Comparison of ENCODE assay signal across 8 cellular contexts in genomic region chr2:130798472-130799221, GRCh38. TPM values are rescaled to one million over a fixed set of nuclear protein-coding genes. Genes with fewer than 3 reads are reported as not detected.
A peak's percentile ranks its signal among the peaks of the same experiment; 100 is the strongest.
DNase-seq lines count a peak whose midpoint lies in the region; ATAC-seq, FAIRE-seq and TF ChIP-seq lines count a peak whose summit lies in the region.

No MANE protein-coding gene starts in this region.

- H3K4me1 ChIP-seq in MM.1S (ENCODE audit: low read length): no peaks in the 10 kb centered on the region
- peaks cover 2% of the 10 kb centered on the region for H3K4me1 ChIP-seq in iPS-15b (ENCODE audit: control insufficient read depth, insufficient read depth, low read length)

- no peak for ATAC-seq in stimulated activated effector memory CD8-positive, alpha-beta T cell treated with anti-CD3 and anti-CD28 coated beads, Interleukin-12 subunit alpha, Interleukin-12 subunit beta, amount 100 ng/mL, for 72 hours

- H3K27me3 ChIP-seq in MM.1S (replicated peaks; ENCODE audit: insufficient read depth, low read length) (no peaks in the 10 kb centered on the region), iPS-15b (ENCODE audit: control insufficient read depth, insufficient read depth, low read length) (peaks cover 15% of the 10 kb centered on the region)

- H3K36me3 Mint-ChIP-seq in stimulated activated effector memory CD8-positive, alpha-beta T cell treated with anti-CD3 and anti-CD28 coated beads, Interleukin-12 subunit alpha, Interleukin-12 subunit beta, amount 100 ng/mL, for 72 hours: no peaks in the 10 kb centered on the region

- H4K20me1 ChIP-seq in MM.1S (ENCODE audit: insufficient read depth, low read length): no peaks in the 10 kb centered on the region

- no peaks in the 10 kb centered on the region for H3K79me2 ChIP-seq in MM.1S (ENCODE audit: low read length)

- H2AFZ ChIP-seq in MM.1S (ENCODE audit: low read length): peak overlapping the region; percentile 99

- H3K9me2 ChIP-seq in MM.1S (replicated peaks; ENCODE audit: insufficient read depth, low read length): no peaks in the 10 kb centered on the region

- H3K9me3 ChIP-seq in MM.1S (replicated peaks; ENCODE audit: insufficient read depth, low read length) (no peaks in the 10 kb centered on the region), iPS-15b (ENCODE audit: control insufficient read depth, insufficient read depth, low read length) (no peaks in the 10 kb centered on the region)

- H3K9ac ChIP-seq in MM.1S (ENCODE audit: low read length): peak overlapping the region; percentile 86; the same call in 1 of the 2 replicates
- H3K9ac ChIP-seq in iPS-15b (ENCODE audit: low read depth, low read length): no peak overlapping the region

- FAIRE-seq in GM12891 (lab: Jason Lieb, UNC): no peak

- H3K4me1 Mint-ChIP-seq in stimulated activated effector memory CD8-positive, alpha-beta T cell treated with anti-CD3 and anti-CD28 coated beads, Interleukin-12 subunit alpha, Interleukin-12 subunit beta, amount 100 ng/mL, for 72 hours: peaks cover 22% of the 10 kb centered on the region

- no peak for TF ChIP-seq CTCF in C4-2B (conservative IDR thresholded peaks at IDR 0.05)
- no peak for TF ChIP-seq CTCF in MM.1S (IDR thresholded peaks at IDR 0.05; ENCODE audit: low read length)

- TF ChIP-seq POLR2A in GM12891 (IDR thresholded peaks at IDR 0.05; ENCODE audit: low read depth, low read length): no peak

- peak overlapping the region; percentile 92 for H3K4me3 ChIP-seq in MM.1S (ENCODE audit: low read length)
- peak overlapping the region; percentile 73 for H3K4me3 ChIP-seq in iPS-15b (ENCODE audit: low read depth, low read length)

- peak overlapping the region; percentile 76 for H3K4me2 ChIP-seq in MM.1S (ENCODE audit: low read depth, low read length)

- H3K9me3 Mint-ChIP-seq in stimulated activated effector memory CD8-positive, alpha-beta T cell treated with anti-CD3 and anti-CD28 coated beads, Interleukin-12 subunit alpha, Interleukin-12 subunit beta, amount 100 ng/mL, for 72 hours: no peaks in the 10 kb centered on the region

- no peaks in the 10 kb centered on the region for H3K36me3 ChIP-seq in MM.1S (replicated peaks; ENCODE audit: insufficient read depth, low read length)
- no peaks in the 10 kb centered on the region for H3K36me3 ChIP-seq in iPS-15b (ENCODE audit: control insufficient read depth, insufficient read depth, low read length)

- no peaks in the 10 kb centered on the region for H3F3A ChIP-seq in MM.1S (ENCODE audit: insufficient read depth, low read length)

- H3K4me3 Mint-ChIP-seq in stimulated activated effector memory CD8-positive, alpha-beta T cell treated with anti-CD3 and anti-CD28 coated beads, Interleukin-12 subunit alpha, Interleukin-12 subunit beta, amount 100 ng/mL, for 72 hours: peak overlapping the region; percentile 60

- peak overlapping the region; percentile 32 for H3K27ac Mint-ChIP-seq in stimulated activated effector memory CD8-positive, alpha-beta T cell treated with anti-CD3 and anti-CD28 coated beads, Interleukin-12 subunit alpha, Interleukin-12 subunit beta, amount 100 ng/mL, for 72 hours

- H3K27ac ChIP-seq in C4-2B (peak overlapping the region; percentile 71; the same call in 1 of the 2 replicates), MM.1S (ENCODE audit: low read length) (no peak overlapping the region)

- DNase-seq in MM.1S (no peak), amniotic epithelial cell (ENCODE audit: low read depth) (peak; percentile 54), superior temporal gyrus (ENCODE audit: extremely low spot score) (no peak), GM12891 (ENCODE audit: insufficient read length, low spot score) (no peak)
- no peak for DNase-seq in stimulated activated effector memory CD8-positive, alpha-beta T cell treated with anti-CD3 and anti-CD28 coated beads, Interleukin-12 subunit alpha, Interleukin-12 subunit beta, amount 100 ng/mL, for 72 hours (ENCODE audit: low spot score in 2 of 2)
- DNase-seq in activated CD8-positive, alpha-beta memory T cell treated with anti-CD3 and anti-CD28 coated beads for 24 hours: no peak

TF ChIP-seq in GM12891, 5 proteins besides CTCF, POLR2A, EP300 and RAD21:
- TF ChIP-seq POLR2AphosphoS5 (IDR thresholded peaks at IDR 0.05; ENCODE audit: low read depth, low read length) (no peak), SPI1 (IDR thresholded peaks at IDR 0.05; ENCODE audit: low read depth, low read length) (no peak)

RNA-seq across cellular contexts. Expression of gene ARHGEF4, which starts 38.1 kb away (rescaled TPM):
- 0.26 TPM for polyA plus RNA-seq in GM12891 (2012; ENCODE audit: low read depth, missing spikeins)

RNA-seq across cellular contexts. Expression of gene AMER3, which starts 43.3 kb away (rescaled TPM):
- polyA plus RNA-seq in GM12891 (2012; ENCODE audit: low read depth, missing spikeins): not detected
